ENCODE assay signal across 9 cellular contexts in the genomic region with DNA sequence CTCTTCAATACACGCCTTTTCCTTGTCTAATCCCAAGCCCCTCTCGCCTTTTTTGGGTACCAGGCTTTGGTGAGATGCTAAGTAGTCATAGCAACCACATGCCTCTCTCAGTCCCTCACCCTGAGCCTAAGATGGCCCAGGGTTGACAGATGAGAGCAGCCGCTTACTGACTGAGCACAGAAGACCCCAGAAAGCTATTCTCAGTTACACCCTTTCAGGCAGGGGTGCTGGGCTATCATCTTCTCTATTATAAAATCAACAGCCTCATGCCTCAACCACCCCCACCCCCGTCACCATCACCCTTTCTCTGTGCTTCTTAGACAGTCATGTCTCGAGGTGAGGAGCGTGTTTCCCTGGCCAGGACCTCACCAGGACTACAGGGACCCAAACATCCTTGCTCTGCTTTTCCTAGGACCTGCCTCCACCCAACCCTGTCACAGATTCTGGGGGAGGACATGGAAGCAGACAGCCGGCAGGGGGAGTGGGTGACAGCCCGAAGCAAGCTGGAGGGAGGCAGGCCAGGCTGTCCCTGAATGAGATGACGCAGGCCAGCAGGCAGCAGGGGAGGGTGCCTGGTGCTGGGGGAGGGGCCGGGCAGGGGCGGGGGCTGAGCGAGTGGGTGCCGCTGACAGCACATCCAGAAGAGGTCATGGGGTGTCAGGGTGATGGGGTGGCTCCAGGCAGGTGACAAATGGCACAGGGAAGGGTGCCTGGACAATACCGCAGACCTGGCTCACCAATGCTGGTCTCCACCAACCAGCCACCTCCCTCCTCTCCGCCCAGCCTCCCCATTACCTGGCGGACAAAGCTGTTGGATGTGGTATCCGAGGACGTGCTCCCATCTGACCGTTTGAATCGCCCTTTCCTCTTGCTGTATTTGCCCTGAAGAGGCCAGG. TPM values are rescaled to one million over a fixed set of nuclear protein-coding genes. Genes with fewer than 3 reads are reported as not detected.
A peak's percentile ranks its signal among the peaks of the same experiment; 100 is the strongest.
DNase-seq lines count a peak whose midpoint lies in the region; ATAC-seq and TF ChIP-seq lines count a peak whose summit lies in the region.
"Had no signal": no experiment of that assay in that cellular context is flagged by ENCODE, and none has a peak within 500 bp of the region (broad histone marks: within the 10 kb centered on the region; RNA-seq: fewer than 3 reads in every experiment).

No MANE protein-coding gene starts in this region.

- POLR2A ChIA-PET in AG04450 (lab: Yijun Ruan, JAX): interaction anchor here (1.2 kb wide), 1 partner anchor 30 kb away, joined by 3 read pairs; no protein-coding TSS in a partner anchor

- peaks cover 40% of the 10 kb centered on the region for H3K4me1 Mint-ChIP-seq in chondrocyte (ENCODE audit: low read depth)
- H3K4me1 Mint-ChIP-seq in activated T-helper 2 cell treated with anti-CD3 and anti-CD28 coated beads, Interferon-gamma antibody, Interleukin-2, Interleukin-4, amounts not matched to agents 10 μg/mL and 5 μg/mL and 100 μg/mL, durations not matched to agents 14 hours and 24 hours and 36 hours (ENCODE audit: low read depth): peaks cover 21% of the 10 kb centered on the region

- no peak for TF ChIP-seq POLR2A in right lobe of liver (IDR thresholded peaks at IDR 0.05)

- intact Hi-C loops in right lobe of liver (cut with DNase I): no loop called here
- intact Hi-C loops in activated T-helper 2 cell treated with anti-CD3 and anti-CD28 coated beads, Interferon-gamma antibody, Interleukin-2, Interleukin-4, amounts not matched to agents 10 μg/mL and 5 μg/mL and 100 μg/mL, durations not matched to agents 14 hours and 24 hours and 36 hours (cut with micrococcal nuclease): no loop called here

- H3K4me3 Mint-ChIP-seq in chondrocyte (ENCODE audit: unreplicated experiment): peak overlapping the region; percentile 45
- no peak overlapping the region for H3K4me3 Mint-ChIP-seq in activated T-helper 2 cell treated with anti-CD3 and anti-CD28 coated beads, Interferon-gamma antibody, Interleukin-2, Interleukin-4, amounts not matched to agents 10 μg/mL and 5 μg/mL and 100 μg/mL, durations not matched to agents 14 hours and 24 hours and 36 hours (ENCODE audit: low read depth)

- no peaks in the 10 kb centered on the region; the same call in 1 of the 2 replicates for H3K9me3 ChIP-seq in AG04450 (ENCODE audit: control insufficient read depth, insufficient read depth, low read length)
- H3K9me3 ChIP-seq in right lobe of liver: no peaks in the 10 kb centered on the region

- H3K4me1 ChIP-seq in right lobe of liver: peaks cover 0 to 13% (median 0%) of the 10 kb centered on the region in 4 donors

- H3K9me3 Mint-ChIP-seq in chondrocyte (ENCODE audit: low read depth): no peaks in the 10 kb centered on the region
- H3K9me3 Mint-ChIP-seq in activated T-helper 2 cell treated with anti-CD3 and anti-CD28 coated beads, Interferon-gamma antibody, Interleukin-2, Interleukin-4, amounts not matched to agents 10 μg/mL and 5 μg/mL and 100 μg/mL, durations not matched to agents 14 hours and 24 hours and 36 hours: no peaks in the 10 kb centered on the region

- 33% methylated on average over 7 of the region's 20 CpGs for WGBS in right lobe of liver (ENCODE audit: insufficient coverage, low coverage, low lambda C conversion rate, missing lambda C conversion rate)

- TF ChIP-seq CTCF in AG04450 (IDR thresholded peaks at IDR 0.05; ENCODE audit: low read depth, low read length) (peak; percentile 52), chondrocyte (IDR thresholded peaks at IDR 0.05) (peak; percentile 71), right lobe of liver (IDR thresholded peaks at IDR 0.05) (peak in 3 of 4 donors; percentile 9 to 33 (median 20))

- no peaks in the 10 kb centered on the region for H3K27me3 ChIP-seq in AG04450 (ENCODE audit: control insufficient read depth, insufficient read depth, low read length)
- no peaks in the 10 kb centered on the region for H3K27me3 ChIP-seq in right lobe of liver

- peaks cover 14% of the 10 kb centered on the region for H3K36me3 Mint-ChIP-seq in chondrocyte (ENCODE audit: low read depth)
- H3K36me3 Mint-ChIP-seq in activated T-helper 2 cell treated with anti-CD3 and anti-CD28 coated beads, Interferon-gamma antibody, Interleukin-2, Interleukin-4, amounts not matched to agents 10 μg/mL and 5 μg/mL and 100 μg/mL, durations not matched to agents 14 hours and 24 hours and 36 hours (ENCODE audit: low read depth): peaks cover 22% of the 10 kb centered on the region

- H3K4me3 ChIP-seq in AG04450 (ENCODE audit: low read depth, low read length) (no peak overlapping the region), right lobe of liver (no peak overlapping the region)

- no peaks in the 10 kb centered on the region for H3K27me3 Mint-ChIP-seq in chondrocyte (ENCODE audit: low read depth)
- H3K27me3 Mint-ChIP-seq in activated T-helper 2 cell treated with anti-CD3 and anti-CD28 coated beads, Interferon-gamma antibody, Interleukin-2, Interleukin-4, amounts not matched to agents 10 μg/mL and 5 μg/mL and 100 μg/mL, durations not matched to agents 14 hours and 24 hours and 36 hours (ENCODE audit: low read depth): no peaks in the 10 kb centered on the region

- CTCF ChIA-PET in AG04450 (lab: Charles Lee): interaction anchor here (0.7 to 2.4 kb wide), 5 partner anchors 8 to 50 kb away, joined by 3 to 18 read pairs (median 5); no protein-coding TSS in a partner anchor

- DNase-seq in AG04450 (ENCODE audit: low read depth, low spot score) (no peak), HuH-7 (ENCODE audit: low spot score) (peak; percentile 92), chondrocyte (ENCODE audit: low spot score) (no peak), right lobe of liver (peak in 1 of 3 donors; percentile 62), GF-D8 (lab: John Stamatoyannopoulos, UW) (no peak), SIG-M5 treated with dmso at 0.1 percent for 504 hours (lab: John Stamatoyannopoulos, UW; ENCODE audit: unreplicated experiment) (no peak)
- DNase-seq in activated T-helper 2 cell treated with anti-CD3 and anti-CD28 coated beads, Interferon-gamma antibody, Interleukin-2, Interleukin-4, amounts not matched to agents 10 μg/mL and 5 μg/mL and 100 μg/mL, durations not matched to agents 14 hours and 24 hours and 36 hours (ENCODE audit: low spot score): no peak
- no peak for DNase-seq in activated CD4-positive, alpha-beta T cell treated with anti-CD3 and anti-CD28 coated beads, Interleukin-2, amount 50 U/mL, for 1 hour

- H3K36me3 ChIP-seq in right lobe of liver: no peaks in the 10 kb centered on the region

- H3K27ac ChIP-seq in AG04450 (ENCODE audit: low read depth, low read length): no peak overlapping the region
- H3K27ac ChIP-seq in right lobe of liver: no peak overlapping the region

- peak; percentile 45 to 76 (median 54) for ATAC-seq in right lobe of liver

- H3K27ac Mint-ChIP-seq in chondrocyte (ENCODE audit: unreplicated experiment): peak overlapping the region; percentile 62
- H3K27ac Mint-ChIP-seq in activated T-helper 2 cell treated with anti-CD3 and anti-CD28 coated beads, Interferon-gamma antibody, Interleukin-2, Interleukin-4, amounts not matched to agents 10 μg/mL and 5 μg/mL and 100 μg/mL, durations not matched to agents 14 hours and 24 hours and 36 hours: no peak overlapping the region

RNA-seq across cellular contexts. Expression of a gene that starts 3.1 kb away (rescaled TPM):
- 3.2 and 3.7 TPM in 2 replicates for polyA plus RNA-seq in AG04450 (2011; rRNA removed)
- 10.8 and 14.6 TPM in 2 replicates for polyA minus RNA-seq in AG04450 (2011; rRNA and poly(A)+ RNA removed)
- total RNA-seq in chondrocyte: 22.6 to 25.5 TPM (median 24.1 TPM) in 3 replicates
- total RNA-seq in right lobe of liver: 1 to 10 TPM in 1 of 6 experiments, under 1 TPM in 4, not detected in 1; 0.18 to 1.3 (median 0.27) TPM
- total RNA-seq in activated T-helper 2 cell treated with anti-CD3 and anti-CD28 coated beads, Interferon-gamma antibody, Interleukin-2, Interleukin-4, amounts not matched to agents 10 μg/mL and 5 μg/mL and 100 μg/mL, durations not matched to agents 14 hours and 24 hours and 36 hours: 21.1 and 24.1 TPM in 2 replicates

RNA-seq across cellular contexts. Expression of a gene that starts 5.7 kb away (rescaled TPM):
- 1,791 and 1,924 TPM in 2 replicates for polyA plus RNA-seq in AG04450 (2011; rRNA removed)
- 660 and 768 TPM in 2 replicates for polyA minus RNA-seq in AG04450 (2011; rRNA and poly(A)+ RNA removed)
- total RNA-seq in chondrocyte: 1,031 to 1,318 TPM (median 1,035 TPM) in 3 replicates
- total RNA-seq in right lobe of liver: 1,000 to 10,000 TPM in 2 of 6 experiments, 100 to 1,000 TPM in 4; 537 to 1,327 (median 627) TPM
- 2,315 and 2,339 TPM in 2 replicates for total RNA-seq in activated T-helper 2 cell treated with anti-CD3 and anti-CD28 coated beads, Interferon-gamma antibody, Interleukin-2, Interleukin-4, amounts not matched to agents 10 μg/mL and 5 μg/mL and 100 μg/mL, durations not matched to agents 14 hours and 24 hours and 36 hours

RNA-seq across cellular contexts. Expression of a gene that starts 28.4 kb away (rescaled TPM):
- polyA plus RNA-seq in AG04450 (2011; rRNA removed): not detected in 2 replicates
- not detected in 2 replicates for polyA minus RNA-seq in AG04450 (2011; rRNA and poly(A)+ RNA removed)
- total RNA-seq in chondrocyte (0.25 TPM in 1 of 3 replicates, not detected in the others), right lobe of liver (not detected)
- 0.07 TPM in 1 of 2 replicates, not detected in the other for total RNA-seq in activated T-helper 2 cell treated with anti-CD3 and anti-CD28 coated beads, Interferon-gamma antibody, Interleukin-2, Interleukin-4, amounts not matched to agents 10 μg/mL and 5 μg/mL and 100 μg/mL, durations not matched to agents 14 hours and 24 hours and 36 hours
- total RNA-seq: T-helper 1 cell treated with Interleukin-12 subunit alpha and Interleukin-12 subunit beta and Interleukin-4 antibody, amounts not matched to agents 30 ng/mL and 1 ng/mL, for 36 hours had no signal

RNA-seq across cellular contexts. Expression of a gene that starts 31.4 kb away (rescaled TPM):
- 0.04 TPM in 1 of 2 replicates, not detected in the other for polyA plus RNA-seq in AG04450 (2011; rRNA removed)
- not detected in 2 replicates for polyA minus RNA-seq in AG04450 (2011; rRNA and poly(A)+ RNA removed)
- total RNA-seq in chondrocyte (0.35 to 1.1 TPM (median 0.44 TPM) in 3 replicates), right lobe of liver (not detected)
- total RNA-seq in activated T-helper 2 cell treated with anti-CD3 and anti-CD28 coated beads, Interferon-gamma antibody, Interleukin-2, Interleukin-4, amounts not matched to agents 10 μg/mL and 5 μg/mL and 100 μg/mL, durations not matched to agents 14 hours and 24 hours and 36 hours: not detected in 2 replicates
- total RNA-seq: T-helper 1 cell treated with Interleukin-12 subunit alpha and Interleukin-12 subunit beta and Interleukin-4 antibody, amounts not matched to agents 30 ng/mL and 1 ng/mL, for 36 hours had no signal

RNA-seq across cellular contexts. Expression of a gene that starts 42.9 kb away (rescaled TPM):
- polyA plus RNA-seq in AG04450 (2011; rRNA removed): 1.9 and 2.1 TPM in 2 replicates
- 1.3 and 3.1 TPM in 2 replicates for polyA minus RNA-seq in AG04450 (2011; rRNA and poly(A)+ RNA removed)
- 11.1 to 40.5 TPM (median 37.4 TPM) in 3 replicates for total RNA-seq in chondrocyte
- 1 to 10 TPM in 1 of 6 experiments, under 1 TPM in 5; 0.11 to 1.6 (median 0.54) TPM for total RNA-seq in right lobe of liver
- total RNA-seq in activated T-helper 2 cell treated with anti-CD3 and anti-CD28 coated beads, Interferon-gamma antibody, Interleukin-2, Interleukin-4, amounts not matched to agents 10 μg/mL and 5 μg/mL and 100 μg/mL, durations not matched to agents 14 hours and 24 hours and 36 hours: 0.46 and 1.0 TPM in 2 replicates

Comparison
In these comparisons a context has a peak if more than half of its experiments do, and no peak if none do; other contexts are left out.
1. CTCF ChIP-seq: peak in every context shown above with its lines; median percentile 71 in chondrocyte; 52 in AG04450; 20 in right lobe of liver.